8 cellular contexts compared by ENCODE assay signal in the genomic region with DNA sequence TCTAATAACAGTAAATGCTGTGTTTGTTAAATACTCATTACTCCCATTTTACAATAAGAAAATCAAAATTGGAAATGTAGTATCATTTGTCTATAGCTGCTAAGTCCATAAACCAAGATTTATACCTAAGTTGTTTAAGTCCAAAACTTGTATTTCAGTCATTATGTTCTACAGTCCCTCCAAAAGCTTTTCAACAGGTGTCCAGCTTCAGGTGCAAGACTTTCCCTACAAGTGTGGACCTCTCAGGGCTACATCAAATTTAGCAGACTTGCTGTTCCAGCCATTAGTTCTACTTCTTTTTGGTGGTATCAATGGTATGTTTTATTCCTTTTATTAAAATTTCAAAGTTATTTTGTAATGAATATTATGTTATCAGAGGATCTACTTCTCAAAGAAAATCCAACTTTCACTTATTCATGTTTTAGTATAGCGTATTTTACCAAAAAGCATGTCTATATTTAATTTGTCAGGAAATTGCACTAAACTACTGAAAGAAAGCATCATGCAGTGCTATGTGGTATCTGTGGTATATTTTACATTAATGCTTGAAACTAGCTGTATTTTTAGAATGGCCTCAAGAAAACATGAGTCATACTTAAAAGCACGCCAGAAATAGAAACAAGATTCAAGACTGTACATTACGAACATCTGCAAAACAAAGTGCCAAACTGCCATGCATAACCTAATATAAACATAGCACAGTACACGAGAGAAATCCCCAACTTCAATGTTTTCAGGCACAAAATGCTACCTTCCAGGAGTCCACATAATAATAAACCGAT. TPM values are rescaled to one million over a fixed set of nuclear protein-coding genes. Genes with fewer than 3 reads are reported as not detected.
DNase-seq lines count a peak whose midpoint lies in the region; ATAC-seq, FAIRE-seq and TF ChIP-seq lines count a peak whose summit lies in the region.

No MANE protein-coding gene starts in this region.

- H3K4me2 ChIP-seq in Karpas-422 (ENCODE audit: low read depth, low read length, poor library complexity, severe bottlenecking) = peak overlapping the region; percentile 85
- H3K4me2 ChIP-seq in GM12878 (ENCODE audit: control insufficient read depth, insufficient read depth) = peak overlapping the region; percentile 90

- peak; percentile 75 for FAIRE-seq in GM12878 (lab: Jason Lieb, UNC)

- no peaks in the 10 kb centered on the region for H3K9me2 ChIP-seq in Karpas-422 (replicated peaks; ENCODE audit: insufficient read depth, low read length)

- H3K4me1 ChIP-seq in Karpas-422 (ENCODE audit: low read length) (peaks cover 72% of the 10 kb centered on the region), GM12878 (ENCODE audit: control insufficient read depth, insufficient read depth, low read length) (peaks cover 41% of the 10 kb centered on the region)

- DNase-seq in GM13977 (ENCODE audit: low spot score) (peak; percentile 67), Karpas-422 (peak; percentile 93), GM12878 (ENCODE audit: low read depth, low spot score) (peak; percentile 89), naive B cell (peak; percentile 11), DMS153 (lab: John Stamatoyannopoulos, UW) (no peak), iPS-NIHi7 (ENCODE audit: extremely low spot score) (no peak)
- DNase-seq in activated effector memory CD4-positive, alpha-beta T cell treated with Interleukin-2 at 50 U/mL for 16 hours = no peak

- no peaks in the 10 kb centered on the region for H3K27me3 Mint-ChIP-seq in naive B cell

- H3K36me3 ChIP-seq in Karpas-422 (ENCODE audit: insufficient read depth, low read length) (peaks cover 7% of the 10 kb centered on the region; the same call in 1 of the 2 replicates), GM12878 (ENCODE audit: control insufficient read depth in 2 of 2, insufficient read depth in 2 of 2, low read length in 1 of 2) (no peaks in the 10 kb centered on the region)

- TF ChIP-seq RAD21 in GM12878 (IDR thresholded peaks at IDR 0.05; ENCODE audit: insufficient read depth, low read depth, low read length) = no peak

- no peak for TF ChIP-seq POLR2A in GM12878 (IDR thresholded peaks at IDR 0.05; ENCODE audit: low read depth, low read length)

- no TSS peak for BruUV-seq in GM12878 (replicated peaks; lab: Mats Ljungman, UMichigan)

- H4K20me1 ChIP-seq in Karpas-422 (ENCODE audit: insufficient read depth, low read depth, low read length) = peaks cover 10% of the 10 kb centered on the region; the same call in 1 of the 2 replicates
- no peaks in the 10 kb centered on the region for H4K20me1 ChIP-seq in GM12878 (ENCODE audit: control insufficient read depth, insufficient read depth)

- peak overlapping the region in 6 of 8 donors; percentile 0 to 69 (median 34) for H3K4me3 Mint-ChIP-seq in naive B cell

- H3K4me1 Mint-ChIP-seq in naive B cell = peaks cover 22 to 60% (median 46%) of the 10 kb centered on the region in 3 donors

- H3K27me3 ChIP-seq in Karpas-422 (ENCODE audit: low read length) = no peaks in the 10 kb centered on the region
- H3K27me3 ChIP-seq in GM12878 (replicated peaks in 1 of 2; ENCODE audit: control insufficient read depth in 2 of 2, insufficient read depth in 2 of 2, low read length in 1 of 2) = no peaks in the 10 kb centered on the region

- H3K36me3 Mint-ChIP-seq in naive B cell = no peaks in the 10 kb centered on the region

- CTCF ChIA-PET in GM12878 (lab: Yijun Ruan, JAX) = interaction anchor here (0.6 to 2.1 kb wide), 13 partner anchors 17 to 249 kb away, joined by 3 to 5 read pairs (median 3); no protein-coding TSS in a partner anchor

- SMC1A ChIA-PET in GM12878 (lab: Charles Lee; ENCODE audit: uncharacterized antibody, unreplicated experiment) = interaction anchor here (0.6 to 3.9 kb wide), 27 partner anchors 8 to 199 kb away, joined by 3 to 27 read pairs (median 4); partner anchors contain the start of genes DGKH and VWA8

- H3K27ac Mint-ChIP-seq in naive B cell = peak overlapping the region in 3 of 6 donors; percentile 8 to 49 (median 8)

- peak; percentile 97 to 99 for TF ChIP-seq EP300 in GM12878 (IDR thresholded peaks at IDR 0.05; ENCODE audit: borderline replicate concordance in 1 of 2, control insufficient read depth in 1 of 2, low read depth in 2 of 2, low read length in 2 of 2)

- H3K9me3 Mint-ChIP-seq in naive B cell = peaks cover 0 to 1% (median 0%) of the 10 kb centered on the region in 7 donors

- no peak for TF ChIP-seq CTCF in GM13977 (IDR thresholded peaks at IDR 0.05; ENCODE audit: extremely low read depth, insufficient read depth, missing control alignments)
- TF ChIP-seq CTCF in GM12878 (IDR thresholded peaks at IDR 0.05 in 2 of 3, conservative IDR thresholded peaks at IDR 0.05 in 1 of 3; ENCODE audit: control insufficient read depth in 2 of 3, extremely low read depth in 1 of 3, insufficient read depth in 1 of 3, low read depth in 3 of 3, low read length in 3 of 3) = no peak

- in situ Hi-C loops in GM13977 (cut with MboI; ENCODE audit: low pct_unique_long_range_greater_than_20kb, low sequenced_read_pairs, unreplicated experiment) = no loop called here
- in situ Hi-C loops in GM12878 (cut with MboI) = loop anchor here (5.0 kb wide), 1 partner anchor 126 kb away; no protein-coding TSS in a partner anchor

- RAD21 ChIA-PET in GM12878 (lab: Charles Lee; ENCODE audit: unreplicated experiment) = interaction anchor here (0.7 to 2.6 kb wide), 14 partner anchors 9 to 248 kb away, joined by 3 to 12 read pairs (median 4); no protein-coding TSS in a partner anchor

- H3K27ac ChIP-seq in Karpas-422 (ENCODE audit: low read length) (peak overlapping the region; percentile 86), GM12878 (ENCODE audit: control insufficient read depth, insufficient read depth) (peak overlapping the region; percentile 82)

- H3K4me3 ChIP-seq in Karpas-422 (ENCODE audit: low read length) = peak overlapping the region; percentile 49
- H3K4me3 ChIP-seq in GM12878 = no peak overlapping the region

- H3K9ac ChIP-seq in Karpas-422 (ENCODE audit: low read length) (peak overlapping the region; percentile 26; the same call in 1 of the 2 replicates), GM12878 (ENCODE audit: control insufficient read depth, insufficient read depth, low read length) (peak overlapping the region; percentile 39)

- H3K9me3 ChIP-seq in Karpas-422 (ENCODE audit: low read length) (no peaks in the 10 kb centered on the region), GM12878 (replicated peaks; ENCODE audit: control insufficient read depth, insufficient read depth, low read length) (no peaks in the 10 kb centered on the region; the same call in 2 of the 3 replicates)

- peak; percentile 87 for ATAC-seq in GM21737 (IDR thresholded peaks at IDR 0.05; ENCODE audit: unreplicated experiment)
- peak; percentile 90 for ATAC-seq in GM12878
- peak; percentile 48 to 60 for ATAC-seq in naive B cell (ENCODE audit: low read depth in 2 of 2)

- H2AFZ ChIP-seq in Karpas-422 (ENCODE audit: low read length) (no peak overlapping the region), GM12878 (ENCODE audit: control insufficient read depth, low read depth, low read length) (0 out of 2 replicates have a peak overlapping the region, but pooled peaks have one; percentile 23)

- peaks cover 78% of the 10 kb centered on the region for H3K79me2 ChIP-seq in Karpas-422 (ENCODE audit: low read length)
- H3K79me2 ChIP-seq in GM12878 (ENCODE audit: control insufficient read depth, insufficient read depth, low read length) = peaks cover 37% of the 10 kb centered on the region

- intact Hi-C loops in GM12878 (cut with micrococcal nuclease; ENCODE audit: unreplicated experiment) = loop anchor here (1.0 kb wide), 1 partner anchor 44 kb away; no protein-coding TSS in a partner anchor

- 0% methylated on average over 5 of the region's 5 CpGs for WGBS in GM12878 (ENCODE audit: insufficient coverage, insufficient replicate concordance, low lambda C conversion rate, missing lambda C conversion rate)

- POLR2A ChIA-PET in GM12878 (lab: Charles Lee) = interaction anchor here (0.6 to 1.8 kb wide), 7 partner anchors 12 to 139 kb away, joined by 3 to 8 read pairs (median 3); partner anchors contain the start of gene VWA8

TF ChIP-seq in GM12878, 131 proteins besides CTCF, POLR2A, EP300 and RAD21 (continues in another document):
- TF ChIP-seq YY1 (IDR thresholded peaks at IDR 0.05; ENCODE audit: low read depth, low read length) = no peak
- TF ChIP-seq NR2C2 (IDR thresholded peaks at IDR 0.05; ENCODE audit: borderline replicate concordance, control insufficient read depth, insufficient read length, low read depth) = no peak
- TF ChIP-seq, protein P1, sequence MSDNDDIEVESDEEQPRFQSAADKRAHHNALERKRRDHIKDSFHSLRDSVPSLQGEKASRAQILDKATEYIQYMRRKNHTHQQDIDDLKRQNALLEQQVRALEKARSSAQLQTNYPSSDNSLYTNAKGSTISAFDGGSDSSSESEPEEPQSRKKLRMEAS (IDR thresholded peaks at IDR 0.05; ENCODE audit: low read depth, low read length) = peak; percentile 11; the same call in 1 of the 2 replicates
- no peak for TF ChIP-seq TAF1 (IDR thresholded peaks at IDR 0.05; ENCODE audit: borderline replicate concordance, low read depth, low read length)
- peak; percentile 99 for TF ChIP-seq STAT3 (IDR thresholded peaks at IDR 0.05; ENCODE audit: low read depth, low read length)
- TF ChIP-seq DPF2 (IDR thresholded peaks at IDR 0.05) = peak; percentile 84
- TF ChIP-seq BCL11A (IDR thresholded peaks at IDR 0.05; ENCODE audit: low read depth, low read length) = peak; percentile 94

RNA-seq across cellular contexts. Expression of gene VWA8, which starts 44.5 kb away (rescaled TPM):
- 23.8 and 35.7 TPM in 2 replicates for total RNA-seq in Karpas-422 (2014; rRNA removed; shearing (Covaris generic); ENCODE audit: low replicate concordance)
- 147 and 149 TPM in 2 replicates for total RNA-seq in GM12878 (2013; cell fraction: nucleolus; rRNA removed)
- total RNA-seq in GM12878 (2014; rRNA removed) (17.8 and 21.6 TPM in 2 replicates), GM12878 (2014; rRNA removed; fragmentation: Illumina TruSeq; extraction: Trizol) (16.7 and 16.9 TPM in 2 replicates), GM12878 (2021) (21.8 and 24.0 TPM in 2 replicates)
- 6.1 TPM for polyA plus RNA-seq in GM12878 (2011; ENCODE audit: low read depth)
- polyA plus RNA-seq in GM12878 (2011; rRNA removed) (20.4 and 30.2 TPM in 2 replicates), GM12878 (2014; fragmentation: Illumina TruSeq; extraction: Trizol) (16.9 and 20.7 TPM in 2 replicates), GM12878 (2014; fragmentation: Nextera tagmentation; extraction: Ambion mirVana) (1 to 10 TPM; 3.0 to 4.6 TPM), GM12878 (2014; rRNA removed) (8.9 and 9.8 TPM in 2 replicates), GM12878 (2016; fragmentation: Nextera tagmentation; extraction: Ambion mirVana) (10 to 100 TPM in 1 of 2 experiments, 1 to 10 TPM in 1; 8.9 to 10.1 TPM), naive B cell (ENCODE audit: low read depth in 6 of 6) (1 to 10 TPM in 5 of 6 donors, under 1 TPM in 1; 0.91 to 6.2 (median 3.5) TPM)
- 6.6 and 9.6 TPM in 2 replicates for polyA plus RNA-seq in GM12878 (2011; cell fraction: cytosol; rRNA removed)
- 44.4 and 53.0 TPM in 2 replicates for polyA plus RNA-seq in GM12878 (2011; cell fraction: nucleus; rRNA removed)
- 8.0 and 10.7 TPM in 2 replicates for polyA plus RNA-seq in GM12878 (2012)
- polyA minus RNA-seq in GM12878 (2011; rRNA and poly(A)+ RNA removed) = 51.9 and 59.3 TPM in 2 replicates
- 9.0 and 12.9 TPM in 2 replicates for polyA minus RNA-seq in GM12878 (2011; cell fraction: cytosol; rRNA and poly(A)+ RNA removed)
- polyA minus RNA-seq in GM12878 (2011; cell fraction: nucleus; rRNA and poly(A)+ RNA removed) = 75.0 and 103 TPM in 2 replicates

Comparison
In these comparisons a context has a peak if more than half of its experiments do, and no peak if none do; other contexts are left out.
1. DNase-seq: peak in GM13977 (single experiment), Karpas-422 (single experiment), GM12878 (single experiment) and naive B cell (single experiment); none in DMS153 (single experiment), iPS-NIHi7 (single experiment) and activated effector memory CD4-positive, alpha-beta T cell treated with Interleukin-2 at 50 U/mL for 16 hours (single experiment).
2. Peak in every context shown above with its lines, with median percentiles within 50 percentile points of each other: ATAC-seq.